2 cellular contexts compared by ENCODE assay signal in the genomic region with DNA sequence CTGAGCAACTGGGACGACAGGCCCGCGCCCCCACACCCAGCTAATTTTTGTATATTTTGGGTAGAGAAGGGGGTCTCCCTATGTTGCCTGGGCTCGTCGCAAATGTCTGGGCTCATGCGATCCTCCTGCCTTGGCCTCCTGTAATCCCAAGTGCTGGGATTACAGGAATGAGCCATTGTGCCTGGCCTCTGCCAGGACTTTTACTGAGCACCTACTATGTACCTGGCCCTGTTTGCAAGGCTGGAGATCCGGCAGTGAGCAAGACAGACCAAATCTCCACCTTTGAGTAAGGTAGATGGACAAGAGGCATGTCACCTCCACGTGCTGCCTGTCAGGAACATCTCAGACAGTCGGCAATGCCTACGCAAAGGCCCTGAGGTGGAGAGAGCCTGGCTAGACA.
A peak's percentile ranks its signal among the peaks of the same experiment; 100 is the strongest.
TF ChIP-seq lines count a peak whose summit lies in the region.

No MANE protein-coding gene starts in this region.

TF ChIP-seq in GM12891, 5 proteins besides CTCF, POLR2A, EP300 and RAD21:
- TF ChIP-seq PAX5 (IDR thresholded peaks at IDR 0.05; ENCODE audit: insufficient read depth, low read length, severe bottlenecking): no peak

TF ChIP-seq in K562, 482 proteins besides CTCF, POLR2A, EP300 and RAD21:
- peak; percentile 31; the same call in 1 of the 2 replicates for TF ChIP-seq ZKSCAN1 (IDR thresholded peaks at IDR 0.05; ENCODE audit: low read depth, low read length)
- TF ChIP-seq REST (CRISPR knock-in tag; IDR thresholded peaks at IDR 0.05; ENCODE audit: low read depth): no peak
- TF ChIP-seq ZNF551 (CRISPR knock-in tag; IDR thresholded peaks at IDR 0.05): no peak
- TF ChIP-seq COPS2 (conservative IDR thresholded peaks at IDR 0.05): no peak
- no peak for TF ChIP-seq NFXL1 (CRISPR knock-in tag; IDR thresholded peaks at IDR 0.05)
- no peak for TF ChIP-seq CBX1 (IDR thresholded peaks at IDR 0.05; ENCODE audit: low read depth)
- no peak for TF ChIP-seq ZNF165 (CRISPR knock-in tag; IDR thresholded peaks at IDR 0.05; ENCODE audit: borderline replicate concordance)
- TF ChIP-seq ZFX (CRISPR knock-in tag; IDR thresholded peaks at IDR 0.05): no peak
TF ChIP-seq in K562: peak in this region for 1.
